In genomic region chr19:32708457-32708856, GRCh38 we compare ENCODE assay signal across 17 cellular contexts. TPM values are rescaled to one million over a fixed set of nuclear protein-coding genes. Genes with fewer than 3 reads are reported as not detected.
A peak's percentile ranks its signal among the peaks of the same experiment; 100 is the strongest.
DNase-seq lines count a peak whose midpoint lies in the region; ATAC-seq and TF ChIP-seq lines count a peak whose summit lies in the region.
"Had no signal": no experiment of that assay in that cellular context is flagged by ENCODE, and none has a peak within 500 bp of the region (broad histone marks: within the 10 kb centered on the region; RNA-seq: fewer than 3 reads in every experiment).

No MANE protein-coding gene starts in this region.

- H3K4me1 Mint-ChIP-seq in activated T-helper 2 cell treated with anti-CD3 and anti-CD28 coated beads, Interferon-gamma antibody, Interleukin-2, Interleukin-4, amounts not matched to agents 10 μg/mL and 5 μg/mL and 100 μg/mL, durations not matched to agents 14 hours and 24 hours and 36 hours (ENCODE audit: low read depth) = peaks cover 14% of the 10 kb centered on the region
- H3K4me1 Mint-ChIP-seq: GM23338 had no signal

- H3K4me3 Mint-ChIP-seq in activated T-helper 2 cell treated with anti-CD3 and anti-CD28 coated beads, Interferon-gamma antibody, Interleukin-2, Interleukin-4, amounts not matched to agents 10 μg/mL and 5 μg/mL and 100 μg/mL, durations not matched to agents 14 hours and 24 hours and 36 hours (ENCODE audit: low read depth) = no peak overlapping the region
- H3K4me3 Mint-ChIP-seq: GM23338 had no signal

- peak; percentile 53 for ATAC-seq in mucosa of descending colon
- ATAC-seq in HG02642 (IDR thresholded peaks at IDR 0.05; ENCODE audit: poor library complexity, unreplicated experiment) = no peak
- ATAC-seq in HG03520 (IDR thresholded peaks at IDR 0.05; ENCODE audit: unreplicated experiment) = no peak
- ATAC-seq: GM12878, GM23338 had no signal

- peaks cover 64% of the 10 kb centered on the region for H3K36me3 Mint-ChIP-seq in activated T-helper 2 cell treated with anti-CD3 and anti-CD28 coated beads, Interferon-gamma antibody, Interleukin-2, Interleukin-4, amounts not matched to agents 10 μg/mL and 5 μg/mL and 100 μg/mL, durations not matched to agents 14 hours and 24 hours and 36 hours (ENCODE audit: low read depth)

- no peak overlapping the region for H3K4me3 ChIP-seq in mucosa of descending colon
- H3K4me3 ChIP-seq: esophagus squamous epithelium, GM12878, GM23338, SJSA1, skin epidermis, upper lobe of left lung had no signal

- peaks cover 4% of the 10 kb centered on the region for H3K36me3 ChIP-seq in mucosa of descending colon (ENCODE audit: low read depth)

- DNase-seq in activated gamma-delta T cell treated with Interleukin-2 at 50 U/mL for 16 hours (peak; percentile 41), activated gamma-delta T cell (lab: John Stamatoyannopoulos, UW) (no peak), mucosa of descending colon (no peak), COLO829 (ENCODE audit: low spot score) (no peak), GOT3 (lab: John Stamatoyannopoulos, UW) (no peak)
- no peak for DNase-seq in activated T-helper 2 cell treated with anti-CD3 and anti-CD28 coated beads, Interferon-gamma antibody, Interleukin-2, Interleukin-4, amounts not matched to agents 10 μg/mL and 5 μg/mL and 100 μg/mL, durations not matched to agents 14 hours and 24 hours and 36 hours (ENCODE audit: low spot score)
- DNase-seq: DMS79, esophagus squamous epithelium, hippocampal formation, NCI-H2081 treated with DMSO at 0.1 percent for 48 hours had no signal

- H3K27me3 Mint-ChIP-seq in activated T-helper 2 cell treated with anti-CD3 and anti-CD28 coated beads, Interferon-gamma antibody, Interleukin-2, Interleukin-4, amounts not matched to agents 10 μg/mL and 5 μg/mL and 100 μg/mL, durations not matched to agents 14 hours and 24 hours and 36 hours (ENCODE audit: low read depth) = no peaks in the 10 kb centered on the region

- H3K9me3 Mint-ChIP-seq in activated T-helper 2 cell treated with anti-CD3 and anti-CD28 coated beads, Interferon-gamma antibody, Interleukin-2, Interleukin-4, amounts not matched to agents 10 μg/mL and 5 μg/mL and 100 μg/mL, durations not matched to agents 14 hours and 24 hours and 36 hours = peaks cover 14% of the 10 kb centered on the region

- TF ChIP-seq CTCF in mucosa of descending colon (IDR thresholded peaks at IDR 0.05) = no peak

- H3K9me3 ChIP-seq in mucosa of descending colon = peaks cover 13% of the 10 kb centered on the region

- intact Hi-C loops in activated T-helper 2 cell treated with anti-CD3 and anti-CD28 coated beads, Interferon-gamma antibody, Interleukin-2, Interleukin-4, amounts not matched to agents 10 μg/mL and 5 μg/mL and 100 μg/mL, durations not matched to agents 14 hours and 24 hours and 36 hours (cut with micrococcal nuclease) = loop anchor here (10.0 kb wide), 1 partner anchor 86 kb away; no protein-coding TSS in a partner anchor
- intact Hi-C loops in mucosa of descending colon (cut with DNase I, micrococcal nuclease) = no loop called here

- no peaks in the 10 kb centered on the region for H3K4me1 ChIP-seq in mucosa of descending colon (ENCODE audit: low read depth)
- H3K4me1 ChIP-seq: esophagus squamous epithelium, SJSA1 had no signal

- peak overlapping the region; percentile 42 for H3K27ac Mint-ChIP-seq in activated T-helper 2 cell treated with anti-CD3 and anti-CD28 coated beads, Interferon-gamma antibody, Interleukin-2, Interleukin-4, amounts not matched to agents 10 μg/mL and 5 μg/mL and 100 μg/mL, durations not matched to agents 14 hours and 24 hours and 36 hours
- H3K27ac Mint-ChIP-seq: GM23338 had no signal

RNA-seq across cellular contexts. Expression of gene TDRD12, which starts 11.1 kb away (rescaled TPM):
- 0.07 TPM in 1 of 2 replicates, not detected in the other for total RNA-seq in activated T-helper 2 cell treated with anti-CD3 and anti-CD28 coated beads, Interferon-gamma antibody, Interleukin-2, Interleukin-4, amounts not matched to agents 10 μg/mL and 5 μg/mL and 100 μg/mL, durations not matched to agents 14 hours and 24 hours and 36 hours
- under 1 TPM in 2 of 3 donors, not detected in 1; 0.31 to 0.47 TPM for total RNA-seq in mucosa of descending colon
- total RNA-seq: GM12878 had no signal

RNA-seq across cellular contexts. Expression of gene NUDT19, which starts 16.8 kb away (rescaled TPM):
- 25.0 and 25.6 TPM in 2 replicates for total RNA-seq in activated T-helper 2 cell treated with anti-CD3 and anti-CD28 coated beads, Interferon-gamma antibody, Interleukin-2, Interleukin-4, amounts not matched to agents 10 μg/mL and 5 μg/mL and 100 μg/mL, durations not matched to agents 14 hours and 24 hours and 36 hours
- total RNA-seq in mucosa of descending colon = 10 to 100 TPM; 13.9 to 16.9 (median 16.8) TPM

RNA-seq across cellular contexts. Expression of gene RGS9BP, which starts 32.8 kb away (rescaled TPM):
- total RNA-seq in activated T-helper 2 cell treated with anti-CD3 and anti-CD28 coated beads, Interferon-gamma antibody, Interleukin-2, Interleukin-4, amounts not matched to agents 10 μg/mL and 5 μg/mL and 100 μg/mL, durations not matched to agents 14 hours and 24 hours and 36 hours = 0.21 TPM in 2 replicates
- total RNA-seq in mucosa of descending colon = under 1 TPM in 2 of 3 donors, not detected in 1; 0.17 to 0.79 TPM

RNA-seq across cellular contexts. Expression of gene ANKRD27, which starts 33.5 kb away (rescaled TPM):
- 35.6 and 38.3 TPM in 2 replicates for total RNA-seq in activated T-helper 2 cell treated with anti-CD3 and anti-CD28 coated beads, Interferon-gamma antibody, Interleukin-2, Interleukin-4, amounts not matched to agents 10 μg/mL and 5 μg/mL and 100 μg/mL, durations not matched to agents 14 hours and 24 hours and 36 hours
- 10 to 100 TPM; 36.0 to 59.6 (median 41.1) TPM for total RNA-seq in mucosa of descending colon
